Comparison of ENCODE assay signal across 13 cellular contexts in the genomic region with DNA sequence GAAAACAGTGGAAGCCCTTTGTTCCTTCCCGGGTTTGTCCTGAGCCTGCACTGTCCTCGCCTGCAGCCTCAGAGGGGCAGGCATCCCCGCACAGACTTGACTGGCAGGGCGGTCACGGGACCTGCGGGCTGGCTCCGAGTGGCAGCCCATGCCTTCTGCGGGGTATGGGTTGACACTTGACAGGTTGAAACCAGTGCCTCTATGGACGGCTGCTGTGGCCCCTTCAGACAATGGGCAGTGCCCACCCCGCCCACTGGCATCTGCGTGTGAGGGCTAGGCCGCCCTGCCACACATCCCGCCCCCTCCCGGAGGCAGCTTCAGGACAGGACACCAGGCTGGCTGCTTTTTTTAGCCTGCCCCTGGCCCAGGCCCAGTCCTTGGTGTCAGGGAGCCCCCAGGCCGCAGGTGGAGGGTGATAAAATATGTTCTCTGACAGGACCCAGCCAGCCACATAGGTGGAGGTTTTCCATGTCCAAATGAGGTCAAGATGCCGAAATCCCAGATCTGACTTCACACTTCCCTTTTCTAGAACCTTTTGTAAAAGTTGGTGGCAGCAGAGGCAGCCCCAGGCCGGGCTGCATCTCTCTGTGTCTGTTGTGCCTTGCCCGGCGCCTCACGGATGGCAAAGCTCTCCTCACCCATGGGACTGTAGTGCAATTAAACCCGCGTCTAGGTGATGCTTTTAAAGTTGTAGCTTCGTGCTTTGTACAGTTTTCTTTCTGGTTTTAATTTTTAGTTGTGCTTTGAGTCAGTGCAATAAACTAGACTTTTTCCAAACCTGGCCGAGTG. TPM values are rescaled to one million over a fixed set of nuclear protein-coding genes. Genes with fewer than 3 reads are reported as not detected.
DNase-seq lines count a peak whose midpoint lies in the region; ATAC-seq and TF ChIP-seq lines count a peak whose summit lies in the region.
"Had no signal": no experiment of that assay in that cellular context is flagged by ENCODE, and none has a peak within 500 bp of the region (broad histone marks: within the 10 kb centered on the region; RNA-seq: fewer than 3 reads in every experiment).

No MANE protein-coding gene starts in this region.

- in situ Hi-C loops in mammary epithelial cell (cut with MboI; ENCODE audit: low sequenced_read_pairs in 2 of 2): no loop called here

- H3K4me3 ChIP-seq in mammary epithelial cell (replicated peaks in 1 of 3; ENCODE audit: insufficient read depth in 1 of 3, low read depth in 2 of 3, low read length in 3 of 3): no peak overlapping the region
- H3K4me3 ChIP-seq in right cardiac atrium (ENCODE audit: low read length): no peak overlapping the region
- H3K4me3 ChIP-seq in skeletal muscle tissue (ENCODE audit: low read length in 3 of 3): peak overlapping the region in 2 of 3 donors; percentile 62 to 72

- no peak overlapping the region for H3K23ac ChIP-seq in H9 (ENCODE audit: insufficient read length, low read depth, low read length)

- H3K18ac ChIP-seq in H9 (ENCODE audit: insufficient read length, low read depth, low read length): no peak overlapping the region

- H3K9ac ChIP-seq in H9 (ENCODE audit: extremely low read depth, insufficient read length, low read length) (no peak overlapping the region), mammary epithelial cell (ENCODE audit: insufficient read depth, low read length) (peak overlapping the region; percentile 55), skeletal muscle tissue (ENCODE audit: low read depth in 1 of 3, low read length in 3 of 3) (peak overlapping the region; percentile 75 to 90 (median 80))

- no peak for TF ChIP-seq CTCF in H9 (conservative IDR thresholded peaks at IDR 0.05)
- TF ChIP-seq CTCF in mammary epithelial cell (conservative IDR thresholded peaks at IDR 0.05 in 1 of 2, IDR thresholded peaks at IDR 0.05 in 1 of 2; ENCODE audit: extremely low read depth in 1 of 2, insufficient read depth in 1 of 2, low read depth in 1 of 2, low read length in 2 of 2): no peak

- H2AFZ ChIP-seq in H9 (ENCODE audit: low read length) (no peak overlapping the region), mammary epithelial cell (ENCODE audit: low read depth, low read length) (peak overlapping the region; percentile 91)

- peaks cover 0 to 3% of the 10 kb centered on the region in 2 experiments; a peak in 1 of 4 replicates for H3K4me1 Mint-ChIP-seq in H9
- H3K4me1 Mint-ChIP-seq: central memory CD8-positive, alpha-beta T cell had no signal

- peaks cover 6 to 9% (median 7%) of the 10 kb centered on the region in 3 experiments; a peak in 5 of 7 replicates for H3K36me3 Mint-ChIP-seq in H9 (ENCODE audit: insufficient read depth in 1 of 3, low read depth in 3 of 3)

- no peak overlapping the region for H4K5ac ChIP-seq in H9 (ENCODE audit: insufficient read length, low read depth, low read length)

- CTCF ChIA-PET in mammary epithelial cell (lab: Charles Lee; ENCODE audit: low non-redundant PET): no interaction called here

- no peak overlapping the region for H2BK20ac ChIP-seq in H9 (ENCODE audit: low read depth, low read length, poor library complexity, severe bottlenecking)

- dilution Hi-C loops in mammary epithelial cell (cut with HindIII; ENCODE audit: low sequenced_read_pairs): loop anchor here (10.0 kb wide), 1 partner anchor 205 kb away; no protein-coding TSS in a partner anchor

- no peak overlapping the region for H4K8ac ChIP-seq in H9 (replicated peaks; ENCODE audit: insufficient read length, low read depth, low read length)

- no peak overlapping the region for H3K4me3 Mint-ChIP-seq in H9
- H3K4me3 Mint-ChIP-seq: activated T-helper 1 cell treated with anti-CD3 and anti-CD28 coated beads, Interleukin-12 subunit alpha, Interleukin-12 subunit beta, Interleukin-2, Interleukin-4 antibody, amounts not matched to agents 30 ng/mL and 10 ng/mL and 1 ng/mL, durations not matched to agents 14 hours and 24 hours and 36 hours; central memory CD8-positive, alpha-beta T cell had no signal

- no peak overlapping the region for H4K91ac ChIP-seq in H9 (ENCODE audit: insufficient read length, low read depth, low read length)

- no peak overlapping the region for H2BK120ac ChIP-seq in H9 (ENCODE audit: low read depth, low read length, poor library complexity, severe bottlenecking)

- H3K4me2 ChIP-seq in H9 (ENCODE audit: insufficient read depth, insufficient read length, low read length) (no peak overlapping the region), mammary epithelial cell (ENCODE audit: insufficient read depth, low read depth, low read length) (peak overlapping the region; percentile 64)

- H3K27me3 ChIP-seq in H9 (ENCODE audit: insufficient read depth, low read length) (no peaks in the 10 kb centered on the region), mammary epithelial cell (ENCODE audit: insufficient read depth, low read length) (no peaks in the 10 kb centered on the region), right cardiac atrium (ENCODE audit: control insufficient read depth, insufficient read depth) (no peaks in the 10 kb centered on the region), skeletal muscle tissue (ENCODE audit: control insufficient read depth in 3 of 3, insufficient read depth in 3 of 3, low read length in 3 of 3) (no peaks in the 10 kb centered on the region)

- TSS peak; percentile 17 for BruUV-seq in mammary epithelial cell (replicated peaks; lab: Mats Ljungman, UMichigan)

- H3K23me2 ChIP-seq in H9 (ENCODE audit: insufficient read length, low read depth, low read length, poor library complexity, severe bottlenecking): no peaks in the 10 kb centered on the region

- WGBS in H9 (ENCODE audit: extremely low coverage, insufficient read length, low lambda C conversion rate): no CpG with 5 or more reads among the region's 24 CpGs
- 44% methylated on average over 23 of the region's 24 CpGs for WGBS in mammary epithelial cell (ENCODE audit: low coverage, missing lambda C conversion rate)
- 64% methylated on average over 24 of the region's 24 CpGs for WGBS in right cardiac atrium

- H3K9me3 Mint-ChIP-seq in H9: no peaks in the 10 kb centered on the region; a peak in 1 of 5 replicates
- H3K9me3 Mint-ChIP-seq: activated T-helper 1 cell treated with anti-CD3 and anti-CD28 coated beads, Interleukin-12 subunit alpha, Interleukin-12 subunit beta, Interleukin-2, Interleukin-4 antibody, amounts not matched to agents 30 ng/mL and 10 ng/mL and 1 ng/mL, durations not matched to agents 14 hours and 24 hours and 36 hours; central memory CD8-positive, alpha-beta T cell had no signal

- no peaks in the 10 kb centered on the region for H3K9me3 ChIP-seq in H9 (ENCODE audit: control insufficient read depth, low read depth, low read length)
- no peaks in the 10 kb centered on the region for H3K9me3 ChIP-seq in mammary epithelial cell (replicated peaks; ENCODE audit: insufficient read depth, low read length)
- no peaks in the 10 kb centered on the region for H3K9me3 ChIP-seq in right cardiac atrium (ENCODE audit: control insufficient read depth, low read length)
- H3K9me3 ChIP-seq in skeletal muscle tissue (ENCODE audit: control insufficient read depth in 3 of 3, low read length in 3 of 3): no peaks in the 10 kb centered on the region

- no peak overlapping the region for H2BK12ac ChIP-seq in H9 (ENCODE audit: insufficient read length, low read depth, low read length)

- no peak overlapping the region for H3T11ph ChIP-seq in H9 (ENCODE audit: low read length)

- no peak overlapping the region for H3K14ac ChIP-seq in H9 (ENCODE audit: insufficient read depth, low read length)

- no peak overlapping the region for H3K4ac ChIP-seq in H9 (ENCODE audit: low read depth, low read length)

- no peak overlapping the region for H2BK5ac ChIP-seq in H9 (ENCODE audit: insufficient read length, low read length)

- H4K20me1 ChIP-seq in H9 (ENCODE audit: control insufficient read depth, insufficient read depth, insufficient read length) (no peaks in the 10 kb centered on the region), mammary epithelial cell (ENCODE audit: insufficient read depth, low read length) (no peaks in the 10 kb centered on the region)

- no peak overlapping the region for H3K56ac ChIP-seq in H9 (ENCODE audit: insufficient read length, low read depth, low read length)

- H3K27ac ChIP-seq in H9 (ENCODE audit: insufficient read length, low read depth, low read length) (no peak overlapping the region), mammary epithelial cell (ENCODE audit: insufficient read depth, low read depth, low read length) (peak overlapping the region; percentile 85), right cardiac atrium (ENCODE audit: low read length) (peak overlapping the region; percentile 85), skeletal muscle tissue (ENCODE audit: low read depth, low read length) (peak overlapping the region; percentile 97)

- H2AK5ac ChIP-seq in H9 (ENCODE audit: insufficient read length, low read length): no peak overlapping the region

- peak overlapping the region in 1 of 3 experiments; percentile 89; a peak in 2 of 7 replicates for H3K27ac Mint-ChIP-seq in H9

- H3K4me1 ChIP-seq in H9 (ENCODE audit: insufficient read depth, low read length) (no peaks in the 10 kb centered on the region), mammary epithelial cell (ENCODE audit: insufficient read depth, low read length) (peaks cover 18% of the 10 kb centered on the region), right cardiac atrium (ENCODE audit: control insufficient read depth, insufficient read depth, low read length) (peaks cover 7% of the 10 kb centered on the region), skeletal muscle tissue (ENCODE audit: control insufficient read depth in 3 of 3, insufficient read depth in 3 of 3, low read length in 3 of 3) (peaks cover 49 to 64% (median 61%) of the 10 kb centered on the region in 3 donors)

- DNase-seq in H9: peak; percentile 27
- no peak for DNase-seq in mammary epithelial cell
- peak; percentile 82 to 90 (median 89) for DNase-seq in right cardiac atrium
- no peak for DNase-seq in NCI-H1417 (lab: John Stamatoyannopoulos, UW)
- no peak for DNase-seq in SKM-1 (lab: John Stamatoyannopoulos, UW; ENCODE audit: unreplicated experiment)
- DNase-seq: NCI-H2029 treated with DMSO at 0.1 percent for 48 hours; OCI-M1; stimulated activated naive CD8-positive, alpha-beta T cell treated with anti-CD3 and anti-CD28 coated beads, Interleukin-15, Interleukin-2, amounts not matched to agents 100 U/mL and 50 U/mL, for 24 hours had no signal

- H3K79me2 ChIP-seq in H9 (ENCODE audit: insufficient read depth, low read length) (no peaks in the 10 kb centered on the region), mammary epithelial cell (ENCODE audit: insufficient read depth, low read length) (no peaks in the 10 kb centered on the region)

- no peaks in the 10 kb centered on the region for H3K36me3 ChIP-seq in mammary epithelial cell (ENCODE audit: insufficient read depth, low read length)
- H3K36me3 ChIP-seq in skeletal muscle tissue (ENCODE audit: control insufficient read depth in 3 of 3, insufficient read depth in 3 of 3, low read length in 3 of 3): peaks cover 12 to 14% (median 14%) of the 10 kb centered on the region in 3 donors

- peak; percentile 68 to 83 for ATAC-seq in right cardiac atrium
- ATAC-seq in HG02610 (IDR thresholded peaks at IDR 0.05; ENCODE audit: unreplicated experiment): no peak
- no peak for ATAC-seq in GM19397 (IDR thresholded peaks at IDR 0.05; ENCODE audit: unreplicated experiment)
- ATAC-seq: stimulated activated naive CD8-positive, alpha-beta T cell treated with anti-CD3 and anti-CD28 coated beads, Interleukin-15, Interleukin-2, amounts not matched to agents 100 U/mL and 50 U/mL, for 24 hours had no signal

- no peak overlapping the region for H2BK15ac ChIP-seq in H9 (ENCODE audit: low read depth, low read length)

- H3K27me3 Mint-ChIP-seq in H9 (ENCODE audit: low read depth): peaks cover 1% of the 10 kb centered on the region; the same call in 1 of the 2 replicates
- H3K27me3 Mint-ChIP-seq: central memory CD8-positive, alpha-beta T cell had no signal

- intact Hi-C loops in mammary epithelial cell (cut with micrococcal nuclease): no loop called here
- intact Hi-C loops in right cardiac atrium (cut with DNase I): no loop called here

- no peaks in the 10 kb centered on the region for H3K79me1 ChIP-seq in H9 (ENCODE audit: insufficient read depth, low read depth, low read length, poor library complexity, severe bottlenecking)

RNA-seq across cellular contexts. Expression of a gene that starts 10.0 kb away (rescaled TPM):
- total RNA-seq in H9 (2021) (29.0 and 29.8 TPM in 2 replicates), mammary epithelial cell (10 to 100 TPM; 11.8 to 24.0 TPM), right cardiac atrium (100 to 1,000 TPM; 115 to 134 (median 125) TPM), skeletal muscle tissue (9.4 TPM)
- polyA plus RNA-seq in mammary epithelial cell (8.8 TPM), right cardiac atrium (43.1 TPM)
- polyA minus RNA-seq in mammary epithelial cell: 8.6 TPM

Comparison
In these comparisons a context has a peak if more than half of its experiments do, and no peak if none do; other contexts are left out.
1. DNase-seq: peak in H9 (single experiment) and right cardiac atrium (3 of 3); none in mammary epithelial cell (single experiment), NCI-H1417 (0 of 3) and SKM-1 (single experiment).
2. H3K4me3 ChIP-seq: peak in skeletal muscle tissue (2 of 3); none in mammary epithelial cell (0 of 3) and right cardiac atrium (single experiment).
3. ATAC-seq: peak in right cardiac atrium (2 of 2); none in HG02610 (single experiment) and GM19397 (single experiment).